22 cellular contexts compared by ENCODE assay signal in genomic region chr20:17488916-17489600, GRCh38.
"Had no signal": no experiment of that assay in that cellular context is flagged by ENCODE, and none has a peak within 500 bp of the region (broad histone marks: within the 10 kb centered on the region; RNA-seq: fewer than 3 reads in every experiment).

No MANE protein-coding gene starts in this region.

- DNase-seq: IMR-90, Karpas-422, KG1, MG63, NCI-H1092 treated with DMSO at 0.1 percent for 48 hours, NCI-H1436, NCI-H187, NCI-H2029, NCI-H2081 treated with DMSO at 0.1 percent for 48 hours, NCI-H2171, NCI-H226, NCI-H446, NCI-H510A, NCI-H524 treated with DMSO at 0.1 percent for 48 hours, NCI-H69, NCI-H774, Right ventricle myocardium superior, RPMI8226, SIG-M5 had no signal

- H3K4me1 ChIP-seq: SJSA1 had no signal

- H3K4me3 ChIP-seq: MG63, SJSA1, SK-N-MC had no signal

- H3K9me3 ChIP-seq: MG63, SJSA1 had no signal

- H3K27ac ChIP-seq: HL-60, SJSA1, SK-N-MC had no signal

- H3K36me3 ChIP-seq: MG63, SJSA1 had no signal

- H3K27me3 ChIP-seq: MG63, SJSA1 had no signal
